In the genomic region with DNA sequence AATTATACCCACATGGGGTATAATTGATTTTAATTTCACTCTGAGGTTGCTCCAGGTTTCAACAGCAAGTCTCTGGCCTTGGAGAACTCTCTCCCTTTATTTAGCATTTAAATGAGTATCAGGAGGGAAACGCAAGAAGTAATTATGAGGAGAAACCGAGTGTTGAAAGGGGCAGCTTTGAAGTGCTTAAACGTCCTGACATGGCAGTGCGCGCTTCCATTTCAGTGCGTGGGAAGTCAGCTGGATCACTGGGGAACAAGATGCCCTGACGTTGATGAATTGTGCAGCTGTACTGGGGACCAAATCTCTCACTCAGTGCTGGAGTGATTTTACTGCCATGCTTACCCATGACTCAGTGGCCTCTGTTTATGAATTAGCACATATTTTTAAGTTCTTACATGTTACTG, we compare ENCODE assay signal across 14 cellular contexts.
DNase-seq lines count a peak whose midpoint lies in the region; ATAC-seq, FAIRE-seq and TF ChIP-seq lines count a peak whose summit lies in the region.
"Had no signal": no experiment of that assay in that cellular context is flagged by ENCODE, and none has a peak within 500 bp of the region (broad histone marks: within the 10 kb centered on the region; RNA-seq: fewer than 3 reads in every experiment).

No MANE protein-coding gene starts in this region.

- TF ChIP-seq CTCF in colonic mucosa (IDR thresholded peaks at IDR 0.05): no peak
- TF ChIP-seq CTCF in nephron (IDR thresholded peaks at IDR 0.05; ENCODE audit: unreplicated experiment in 3 of 3): no peak

- H3K4me3 Mint-ChIP-seq in nephron: peak overlapping the region in 1 of 3 experiments; percentile 31
- no peak overlapping the region for H3K4me3 Mint-ChIP-seq in activated naive CD4-positive, alpha-beta T cell treated with anti-CD3 and anti-CD28 coated beads for 36 hours
- H3K4me3 Mint-ChIP-seq: activated CD8-positive, alpha-beta memory T cell treated with anti-CD3 and anti-CD28 coated beads, Interleukin-2, amount 10 ng/mL, durations not matched to agents 7 days and 5 days; activated naive CD8-positive, alpha-beta T cell treated with anti-CD3 and anti-CD28 coated beads, Interleukin-2, amount 10 ng/mL, durations not matched to agents 7 days and 5 days; CD4-positive, alpha-beta memory T cell; GM23338 had no signal

- H3K27ac Mint-ChIP-seq in nephron: peak overlapping the region in 2 of 3 experiments; percentile 24 to 41
- no peak overlapping the region for H3K27ac Mint-ChIP-seq in activated naive CD4-positive, alpha-beta T cell treated with anti-CD3 and anti-CD28 coated beads for 36 hours
- H3K27ac Mint-ChIP-seq: activated CD8-positive, alpha-beta memory T cell treated with anti-CD3 and anti-CD28 coated beads, Interleukin-2, amount 10 ng/mL, durations not matched to agents 7 days and 5 days; activated naive CD8-positive, alpha-beta T cell treated with anti-CD3 and anti-CD28 coated beads, Interleukin-2, amount 10 ng/mL, durations not matched to agents 7 days and 5 days; CD4-positive, alpha-beta memory T cell; GM23338 had no signal

- H3K27me3 ChIP-seq in colonic mucosa (no peaks in the 10 kb centered on the region), small intestine (ENCODE audit: control insufficient read depth in 2 of 2, insufficient read depth in 2 of 2, low read length in 2 of 2) (no peaks in the 10 kb centered on the region)
- H3K27me3 ChIP-seq: vagina had no signal

- no peaks in the 10 kb centered on the region for H3K4me1 ChIP-seq in colonic mucosa
- H3K4me1 ChIP-seq in small intestine (ENCODE audit: control insufficient read depth in 2 of 2, insufficient read depth in 1 of 2, low read depth in 1 of 2, low read length in 1 of 2): no peaks in the 10 kb centered on the region
- H3K4me1 ChIP-seq: vagina had no signal

- H3K27ac ChIP-seq in colonic mucosa (no peak overlapping the region), small intestine (ENCODE audit: low read depth in 1 of 2, low read length in 1 of 2) (no peak overlapping the region)
- H3K27ac ChIP-seq: vagina had no signal

- no peaks in the 10 kb centered on the region for H3K9me3 Mint-ChIP-seq in nephron
- H3K9me3 Mint-ChIP-seq in activated naive CD4-positive, alpha-beta T cell treated with anti-CD3 and anti-CD28 coated beads for 36 hours: no peaks in the 10 kb centered on the region
- H3K9me3 Mint-ChIP-seq: activated naive CD8-positive, alpha-beta T cell treated with anti-CD3 and anti-CD28 coated beads, Interleukin-2, amount 10 ng/mL, durations not matched to agents 7 days and 5 days; CD4-positive, alpha-beta memory T cell; GM23338 had no signal

- CTCF ChIA-PET in activated naive CD4-positive, alpha-beta T cell treated with anti-CD3 and anti-CD28 coated beads for 36 hours (lab: Charles Lee): interaction anchor here (1.1 kb wide), 1 partner anchor 39 kb away, joined by 3 read pairs; no protein-coding TSS in a partner anchor

- H3K4me1 Mint-ChIP-seq in nephron: peaks cover 39% of the 10 kb centered on the region
- H3K4me1 Mint-ChIP-seq in activated naive CD4-positive, alpha-beta T cell treated with anti-CD3 and anti-CD28 coated beads for 36 hours (ENCODE audit: low read depth): no peaks in the 10 kb centered on the region
- H3K4me1 Mint-ChIP-seq: activated CD8-positive, alpha-beta memory T cell treated with anti-CD3 and anti-CD28 coated beads, Interleukin-2, amount 10 ng/mL, durations not matched to agents 7 days and 5 days; activated naive CD8-positive, alpha-beta T cell treated with anti-CD3 and anti-CD28 coated beads, Interleukin-2, amount 10 ng/mL, durations not matched to agents 7 days and 5 days; CD4-positive, alpha-beta memory T cell had no signal

- no peaks in the 10 kb centered on the region for H3K9me3 ChIP-seq in colonic mucosa
- no peaks in the 10 kb centered on the region for H3K9me3 ChIP-seq in small intestine (ENCODE audit: control insufficient read depth, low read depth)
- H3K9me3 ChIP-seq: vagina had no signal

- FAIRE-seq in small intestine (lab: Jason Lieb, UNC): no peak

- H3K36me3 ChIP-seq in colonic mucosa (no peaks in the 10 kb centered on the region), small intestine (ENCODE audit: control insufficient read depth in 2 of 2, insufficient read depth in 2 of 2, low read length in 2 of 2) (no peaks in the 10 kb centered on the region)
- H3K36me3 ChIP-seq: vagina had no signal

- H3K36me3 Mint-ChIP-seq in nephron (ENCODE audit: low read depth): no peaks in the 10 kb centered on the region
- H3K36me3 Mint-ChIP-seq in activated naive CD4-positive, alpha-beta T cell treated with anti-CD3 and anti-CD28 coated beads for 36 hours (ENCODE audit: low read depth): no peaks in the 10 kb centered on the region
- H3K36me3 Mint-ChIP-seq: activated CD8-positive, alpha-beta memory T cell treated with anti-CD3 and anti-CD28 coated beads, Interleukin-2, amount 10 ng/mL, durations not matched to agents 7 days and 5 days; activated naive CD8-positive, alpha-beta T cell treated with anti-CD3 and anti-CD28 coated beads, Interleukin-2, amount 10 ng/mL, durations not matched to agents 7 days and 5 days; CD4-positive, alpha-beta memory T cell had no signal

- H3K27me3 Mint-ChIP-seq in nephron (ENCODE audit: low read depth): peaks cover 5% of the 10 kb centered on the region
- H3K27me3 Mint-ChIP-seq in activated naive CD4-positive, alpha-beta T cell treated with anti-CD3 and anti-CD28 coated beads for 36 hours (ENCODE audit: low read depth): no peaks in the 10 kb centered on the region
- H3K27me3 Mint-ChIP-seq: activated CD8-positive, alpha-beta memory T cell treated with anti-CD3 and anti-CD28 coated beads, Interleukin-2, amount 10 ng/mL, durations not matched to agents 7 days and 5 days; activated naive CD8-positive, alpha-beta T cell treated with anti-CD3 and anti-CD28 coated beads, Interleukin-2, amount 10 ng/mL, durations not matched to agents 7 days and 5 days had no signal

- no peak for ATAC-seq in HG03439 (IDR thresholded peaks at IDR 0.05; ENCODE audit: unreplicated experiment)
- ATAC-seq: activated CD8-positive, alpha-beta memory T cell treated with anti-CD3 and anti-CD28 coated beads, Interleukin-2, amount 10 ng/mL, durations not matched to agents 7 days and 5 days had no signal

- in situ Hi-C loops in ACHN (cut with HindIII; ENCODE audit: low pct_ligation_motif_present, low pct_unique_long_range_greater_than_20kb, low sequenced_read_pairs): no loop called here

- WGBS in small intestine, 3 donors: 72 to 87% (median 85%) methylated on average over 7 of the region's 7 CpGs

- H3K4me3 ChIP-seq in colonic mucosa: no peak overlapping the region
- no peak overlapping the region for H3K4me3 ChIP-seq in small intestine (ENCODE audit: low read depth in 1 of 2, low read length in 2 of 2)
- H3K4me3 ChIP-seq: GM23338, vagina had no signal

- intact Hi-C loops in colonic mucosa (cut with DNase I): no loop called here
- intact Hi-C loops in activated naive CD4-positive, alpha-beta T cell treated with anti-CD3 and anti-CD28 coated beads for 36 hours (cut with micrococcal nuclease): no loop called here

- H3K9ac ChIP-seq in colonic mucosa (ENCODE audit: low read depth in 2 of 2, low read length in 2 of 2): no peak overlapping the region

- DNase-seq in Ammon's horn (ENCODE audit: low spot score) (peak; percentile 75), NCI-H1105 treated with DMSO at 0.1 percent for 48 hours (lab: John Stamatoyannopoulos, UW) (peak; percentile 82), colonic mucosa (peak; percentile 14), ACHN (no peak), small intestine (no peak)
- no peak for DNase-seq in activated naive CD4-positive, alpha-beta T cell treated with anti-CD3 and anti-CD28 coated beads for 36 hours
- DNase-seq: activated CD8-positive, alpha-beta memory T cell treated with anti-CD3 and anti-CD28 coated beads, Interleukin-2, amount 10 ng/mL, durations not matched to agents 7 days and 5 days; activated naive CD8-positive, alpha-beta T cell treated with anti-CD3 and anti-CD28 coated beads, Interleukin-2, amount 10 ng/mL, durations not matched to agents 7 days and 5 days; CD4-positive, alpha-beta memory T cell; NCI-H345 had no signal

Comparison
In these comparisons a context has a peak if more than half of its experiments do, and no peak if none do; other contexts are left out.
1. DNase-seq: peak in Ammon's horn (single experiment), NCI-H1105 treated with DMSO at 0.1 percent for 48 hours (single experiment) and colonic mucosa (single experiment); none in ACHN (single experiment), small intestine (single experiment) and activated naive CD4-positive, alpha-beta T cell treated with anti-CD3 and anti-CD28 coated beads for 36 hours (single experiment).